In genomic region chr12:13181375-13182070, GRCh38 we compare ENCODE assay signal across 27 cellular contexts. TPM values are rescaled to one million over a fixed set of nuclear protein-coding genes. Genes with fewer than 3 reads are reported as not detected.
A peak's percentile ranks its signal among the peaks of the same experiment; 100 is the strongest.
DNase-seq lines count a peak whose midpoint lies in the region; ATAC-seq and TF ChIP-seq lines count a peak whose summit lies in the region.
"Had no signal": no experiment of that assay in that cellular context is flagged by ENCODE, and none has a peak within 500 bp of the region (broad histone marks: within the 10 kb centered on the region; RNA-seq: fewer than 3 reads in every experiment).

No MANE protein-coding gene starts in this region.

- ATAC-seq in activated CD8-positive, alpha-beta memory T cell treated with anti-CD3 and anti-CD28 coated beads, Interleukin-2, amount 10 ng/mL, durations not matched to agents 7 days and 5 days: no peak
- ATAC-seq in HG02870 (IDR thresholded peaks at IDR 0.05; ENCODE audit: unreplicated experiment): no peak
- ATAC-seq: activated CD4-positive, CD25-positive, alpha-beta regulatory T cell treated with anti-CD3 and anti-CD28 coated beads, Interleukin-2, amount 50 U/mL, for 24 hours; activated CD8-positive, alpha-beta T cell treated with anti-CD3 and anti-CD28 coated beads, Interleukin-2, amount 10 ng/mL, durations not matched to agents 7 days and 5 days had no signal

- H2AK5ac ChIP-seq in mesenchymal stem cell (ENCODE audit: low read length, severe bottlenecking): no peak overlapping the region

- H3K23ac ChIP-seq in mesenchymal stem cell (ENCODE audit: low read length in 2 of 2): no peak overlapping the region

- H4K91ac ChIP-seq in mesenchymal stem cell (ENCODE audit: low read length): no peak overlapping the region

- no peak overlapping the region for H2BK15ac ChIP-seq in mesenchymal stem cell (ENCODE audit: low read depth, poor library complexity, severe bottlenecking)

- no peak overlapping the region for H3K4me3 Mint-ChIP-seq in activated CD8-positive, alpha-beta memory T cell treated with anti-CD3 and anti-CD28 coated beads, Interleukin-2, amount 10 ng/mL, durations not matched to agents 7 days and 5 days
- no peak overlapping the region for H3K4me3 Mint-ChIP-seq in activated naive CD8-positive, alpha-beta T cell treated with anti-CD3 and anti-CD28 coated beads for 36 hours
- H3K4me3 Mint-ChIP-seq: activated CD8-positive, alpha-beta T cell treated with anti-CD3 and anti-CD28 coated beads, Interleukin-2, amount 10 ng/mL, durations not matched to agents 7 days and 5 days; activated T-cell treated with anti-CD3 and anti-CD28 coated beads, Interleukin-2, amount 50 U/mL, for 24 hours; stimulated activated naive CD8-positive, alpha-beta T cell treated with anti-CD3 and anti-CD28 coated beads, Interleukin-15, Interleukin-2, amounts not matched to agents 100 ng/mL and 50 ng/mL, for 24 hours had no signal

- H3K27ac Mint-ChIP-seq in activated CD8-positive, alpha-beta memory T cell treated with anti-CD3 and anti-CD28 coated beads, Interleukin-2, amount 10 ng/mL, durations not matched to agents 7 days and 5 days: no peak overlapping the region
- H3K27ac Mint-ChIP-seq in activated naive CD8-positive, alpha-beta T cell treated with anti-CD3 and anti-CD28 coated beads for 36 hours: no peak overlapping the region
- H3K27ac Mint-ChIP-seq: activated T-cell treated with anti-CD3 and anti-CD28 coated beads, Interleukin-2, amount 50 U/mL, for 24 hours; stimulated activated naive CD8-positive, alpha-beta T cell treated with anti-CD3 and anti-CD28 coated beads, Interleukin-15, Interleukin-2, amounts not matched to agents 100 ng/mL and 50 ng/mL, for 24 hours had no signal

- H2BK5ac ChIP-seq in mesenchymal stem cell (ENCODE audit: low read depth, low read length, poor library complexity, severe bottlenecking): no peak overlapping the region

- H3K4me2 ChIP-seq in mesenchymal stem cell (ENCODE audit: low read length, poor library complexity, severe bottlenecking): no peak overlapping the region
- H3K4me2 ChIP-seq: hepatocyte had no signal

- H3K36me3 ChIP-seq in adipocyte (ENCODE audit: control insufficient read depth, insufficient read depth, low read length, severe bottlenecking) (no peaks in the 10 kb centered on the region), mesenchymal stem cell (ENCODE audit: control insufficient read depth in 1 of 2, insufficient read depth in 2 of 2, low read depth in 1 of 2, low read length in 2 of 2) (no peaks in the 10 kb centered on the region), BE2C (no peaks in the 10 kb centered on the region)
- H3K36me3 ChIP-seq: thyroid gland had no signal

- H3K4me1 ChIP-seq in adipocyte (ENCODE audit: control insufficient read depth, insufficient read depth, low read length): peaks cover 16% of the 10 kb centered on the region
- H3K4me1 ChIP-seq in mesenchymal stem cell (ENCODE audit: control insufficient read depth, insufficient read depth, low read depth, low read length): peaks cover 5% of the 10 kb centered on the region
- H3K4me1 ChIP-seq in BE2C: no peaks in the 10 kb centered on the region
- H3K4me1 ChIP-seq: Caco-2 had no signal

- H3K27ac ChIP-seq in mesenchymal stem cell (ENCODE audit: low read length, poor library complexity, severe bottlenecking): no peak overlapping the region
- H3K27ac ChIP-seq: GM23248, hepatocyte had no signal

- H3K18ac ChIP-seq in mesenchymal stem cell (ENCODE audit: low read depth in 1 of 2, low read length in 2 of 2): no peak overlapping the region

- no peak overlapping the region for H3K4ac ChIP-seq in mesenchymal stem cell (ENCODE audit: low read depth in 1 of 2, low read length in 2 of 2)

- 43% methylated on average over 3 of the region's 3 CpGs for WGBS in mesenchymal stem cell

- no peak overlapping the region for H3K9ac ChIP-seq in adipocyte (ENCODE audit: low read length)
- H3K9ac ChIP-seq in mesenchymal stem cell (ENCODE audit: low read length): no peak overlapping the region
- H3K9ac ChIP-seq: GM23248 had no signal

- H4K8ac ChIP-seq in mesenchymal stem cell (ENCODE audit: low read length): no peak overlapping the region

- H2BK12ac ChIP-seq in mesenchymal stem cell (ENCODE audit: low read length in 2 of 2): no peak overlapping the region

- H3K9me3 ChIP-seq in adipocyte (ENCODE audit: control insufficient read depth, low read length): no peaks in the 10 kb centered on the region
- H3K9me3 ChIP-seq in mesenchymal stem cell (ENCODE audit: control insufficient read depth, low read length): no peaks in the 10 kb centered on the region
- no peaks in the 10 kb centered on the region for H3K9me3 ChIP-seq in BE2C
- H3K9me3 ChIP-seq: Caco-2, thyroid gland had no signal

- DNase-seq in activated CD8-positive, alpha-beta memory T cell treated with anti-CD3 and anti-CD28 coated beads, Interleukin-2, amount 50 U/mL, for 48 hours: peak; percentile 29
- DNase-seq in activated CD8-positive, alpha-beta memory T cell treated with anti-CD3 and anti-CD28 coated beads, Interleukin-2, amount 10 ng/mL, durations not matched to agents 7 days and 5 days: no peak
- DNase-seq in adipocyte (ENCODE audit: low read depth) (peak; percentile 19), mesenchymal stem cell (peak; percentile 20), BE2C (no peak), iPS-NIHi7 (ENCODE audit: extremely low spot score) (no peak)
- no peak for DNase-seq in activated naive CD8-positive, alpha-beta T cell treated with anti-CD3 and anti-CD28 coated beads for 36 hours
- DNase-seq: activated CD8-positive, alpha-beta T cell treated with anti-CD3 and anti-CD28 coated beads, Interleukin-2, amount 10 ng/mL, durations not matched to agents 7 days and 5 days; activated naive CD4-positive, alpha-beta T cell; activated T-cell treated with anti-CD3 and anti-CD28 coated beads, Interleukin-2, amount 50 U/mL, for 24 hours; anterior cingulate cortex; Caco-2; central memory CD4-positive, alpha-beta T cell; EL; erythroblast; foreskin melanocyte; GM23248; NCI-H1436; NCI-H2171; NCI-H69; RPMI8226; stimulated activated CD4-positive, alpha-beta T cell treated with anti-CD3 and anti-CD28 coated beads, Interleukin-2, amount 100 ng/mL, for 48 hours had no signal

- H3K79me1 ChIP-seq in mesenchymal stem cell (replicated peaks; ENCODE audit: low read length, poor library complexity, severe bottlenecking): no peaks in the 10 kb centered on the region

- no peaks in the 10 kb centered on the region for H3K36me3 Mint-ChIP-seq in activated CD8-positive, alpha-beta memory T cell treated with anti-CD3 and anti-CD28 coated beads, Interleukin-2, amount 10 ng/mL, durations not matched to agents 7 days and 5 days
- H3K36me3 Mint-ChIP-seq in activated naive CD8-positive, alpha-beta T cell treated with anti-CD3 and anti-CD28 coated beads for 36 hours: no peaks in the 10 kb centered on the region

- H3K4me3 ChIP-seq in adipocyte (ENCODE audit: low read length) (no peak overlapping the region), mesenchymal stem cell (ENCODE audit: insufficient read depth in 1 of 2, low read depth in 1 of 2, low read length in 2 of 2) (no peak overlapping the region), BE2C (ENCODE audit: low read depth, low read length) (no peak overlapping the region)
- H3K4me3 ChIP-seq: GM23248, hepatocyte, thyroid gland had no signal

- CTCF ChIA-PET in activated CD8-positive, alpha-beta memory T cell treated with anti-CD3 and anti-CD28 coated beads, Interleukin-2, amount 10 ng/mL, durations not matched to agents 7 days and 5 days (lab: Charles Lee): interaction anchor here (0.8 to 1.1 kb wide), 2 partner anchors 9 to 30 kb away, joined by 3 read pairs; no protein-coding TSS in a partner anchor

- no peak overlapping the region for H3K14ac ChIP-seq in mesenchymal stem cell (ENCODE audit: low read length in 2 of 2)

- H3K9me3 Mint-ChIP-seq in activated CD8-positive, alpha-beta memory T cell treated with anti-CD3 and anti-CD28 coated beads, Interleukin-2, amount 10 ng/mL, durations not matched to agents 7 days and 5 days (ENCODE audit: low read depth): no peaks in the 10 kb centered on the region
- H3K9me3 Mint-ChIP-seq in activated naive CD8-positive, alpha-beta T cell treated with anti-CD3 and anti-CD28 coated beads for 36 hours: no peaks in the 10 kb centered on the region
- H3K9me3 Mint-ChIP-seq: activated T-cell treated with anti-CD3 and anti-CD28 coated beads, Interleukin-2, amount 50 U/mL, for 24 hours; stimulated activated naive CD8-positive, alpha-beta T cell treated with anti-CD3 and anti-CD28 coated beads, Interleukin-15, Interleukin-2, amounts not matched to agents 100 ng/mL and 50 ng/mL, for 24 hours had no signal

- H2AFZ ChIP-seq in mesenchymal stem cell (ENCODE audit: low read depth, low read length): no peak overlapping the region
- H2AFZ ChIP-seq: GM23248, hepatocyte had no signal

- peaks cover 30% of the 10 kb centered on the region for H3K4me1 Mint-ChIP-seq in activated CD8-positive, alpha-beta memory T cell treated with anti-CD3 and anti-CD28 coated beads, Interleukin-2, amount 10 ng/mL, durations not matched to agents 7 days and 5 days
- peaks cover 21% of the 10 kb centered on the region for H3K4me1 Mint-ChIP-seq in activated naive CD8-positive, alpha-beta T cell treated with anti-CD3 and anti-CD28 coated beads for 36 hours

- H3K27me3 Mint-ChIP-seq in activated CD8-positive, alpha-beta memory T cell treated with anti-CD3 and anti-CD28 coated beads, Interleukin-2, amount 10 ng/mL, durations not matched to agents 7 days and 5 days: peaks cover 36% of the 10 kb centered on the region
- H3K27me3 Mint-ChIP-seq in activated naive CD8-positive, alpha-beta T cell treated with anti-CD3 and anti-CD28 coated beads for 36 hours: peaks cover 7% of the 10 kb centered on the region

- H3K27me3 ChIP-seq in adipocyte (replicated peaks; ENCODE audit: control insufficient read depth, insufficient read depth, low read length) (no peaks in the 10 kb centered on the region), mesenchymal stem cell (ENCODE audit: control insufficient read depth in 1 of 2, insufficient read depth in 1 of 2, low read length in 2 of 2) (no peaks in the 10 kb centered on the region), BE2C (peaks cover 21% of the 10 kb centered on the region)
- H3K27me3 ChIP-seq: hepatocyte, thyroid gland had no signal

- TF ChIP-seq CTCF in BE2C (IDR thresholded peaks at IDR 0.05; ENCODE audit: low read depth, low read length): no peak

- H2BK120ac ChIP-seq in mesenchymal stem cell (ENCODE audit: low read depth, low read length): no peak overlapping the region

RNA-seq across cellular contexts. Expression of gene EMP1, which starts 15.0 kb away (rescaled TPM):
- 1 to 10 TPM; 6.1 to 8.8 TPM for total RNA-seq in activated CD8-positive, alpha-beta memory T cell treated with anti-CD3 and anti-CD28 coated beads, Interleukin-2, amount 10 ng/mL, durations not matched to agents 7 days and 5 days
- polyA plus RNA-seq in mesenchymal stem cell (2013, experiment 1 of 2): 110 TPM
- 171 TPM for polyA plus RNA-seq in mesenchymal stem cell (2013, experiment 2 of 2)
- 0.52 TPM for polyA plus RNA-seq in BE2C (2012; ENCODE audit: insufficient read depth, insufficient read length, low read depth)
- 1 to 10 TPM; 3.2 to 4.4 TPM for total RNA-seq in activated naive CD8-positive, alpha-beta T cell treated with anti-CD3 and anti-CD28 coated beads for 36 hours

Comparison
In these comparisons a context has a peak if more than half of its experiments do, and no peak if none do; other contexts are left out.
1. DNase-seq: peak in activated CD8-positive, alpha-beta memory T cell treated with anti-CD3 and anti-CD28 coated beads, Interleukin-2, amount 50 U/mL, for 48 hours (single experiment), adipocyte (single experiment) and mesenchymal stem cell (single experiment); none in activated CD8-positive, alpha-beta memory T cell treated with anti-CD3 and anti-CD28 coated beads, Interleukin-2, amount 10 ng/mL, durations not matched to agents 7 days and 5 days (single experiment), BE2C (single experiment), iPS-NIHi7 (single experiment) and activated naive CD8-positive, alpha-beta T cell treated with anti-CD3 and anti-CD28 coated beads for 36 hours (single experiment).